ENCODE assay signal across 28 cellular contexts in genomic region chr11:104301776-104302175, GRCh38.
"Had no signal": no experiment of that assay in that cellular context is flagged by ENCODE, and none has a peak within 500 bp of the region (broad histone marks: within the 10 kb centered on the region; RNA-seq: fewer than 3 reads in every experiment).

No MANE protein-coding gene starts in this region.

- H3K4me3 ChIP-seq: left lung, lung, mucosa of descending colon, ovary, right atrium auricular region, skin epidermis, stomach, testis, thyroid gland, transverse colon, upper lobe of left lung, vagina had no signal

- FAIRE-seq: islet of Langerhans, kidney had no signal

- H3K27me3 Mint-ChIP-seq: progenitor cell of endocrine pancreas had no signal

- DNase-seq: hippocampal formation; immature natural killer cell; kidney; left colon; left lung; midbrain; mucosa of descending colon; naive thymus-derived CD4-positive, alpha-beta T cell; ovary; stimulated activated CD4-positive, alpha-beta T cell treated with anti-CD3 and anti-CD28 coated beads, Interleukin-12 subunit alpha, Interleukin-12 subunit beta, amount 100 ng/mL, for 4 hours; stimulated activated CD4-positive, alpha-beta T cell treated with anti-CD3 and anti-CD28 coated beads, Interleukin-15, amount 100 ng/mL, for 24 hours; stimulated activated CD4-positive, alpha-beta T cell treated with anti-CD3 and anti-CD28 coated beads, Interleukin-2, amount 100 ng/mL, for 24 hours; stimulated activated CD4-positive, alpha-beta T cell treated with anti-CD3 and anti-CD28 coated beads, Interleukin-4, amount 100 ng/mL, for 1 hour; stimulated activated naive B cell treated with anti-CD40 and anti-IgM and Interleukin-4, amounts not matched to agents 10 μg/mL and 1 μg/mL and 100 μg/mL, for 72 hours; stimulated activated naive CD8-positive, alpha-beta T cell treated with anti-CD3 and anti-CD28 coated beads, Interleukin-15, Interleukin-2, amounts not matched to agents 100 U/mL and 50 U/mL, for 24 hours; stomach; testis; thyroid gland; transverse colon; upper lobe of left lung had no signal

- H3K9me3 ChIP-seq: left lung, mucosa of descending colon, ovary, right atrium auricular region, stomach, testis, thyroid gland, transverse colon, upper lobe of left lung, vagina had no signal

- H3K27me3 ChIP-seq: left lung, ovary, right atrium auricular region, stomach, testis, thyroid gland, transverse colon, upper lobe of left lung, vagina had no signal

- H3K4me3 Mint-ChIP-seq: immature natural killer cell; naive thymus-derived CD4-positive, alpha-beta T cell; natural killer cell treated with Interleukin-12 subunit alpha and Interleukin-12 subunit beta and Interleukin-15 and Interleukin-18, amount 100 ng/mL, for 72 hours; stimulated activated naive B cell treated with anti-CD40 and anti-IgM and Interleukin-4, amounts not matched to agents 10 μg/mL and 1 μg/mL and 100 μg/mL, for 72 hours had no signal

- H3K9me3 Mint-ChIP-seq: immature natural killer cell; naive thymus-derived CD4-positive, alpha-beta T cell; natural killer cell treated with Interleukin-12 subunit alpha and Interleukin-12 subunit beta and Interleukin-15 and Interleukin-18, amount 100 ng/mL, for 72 hours; stimulated activated naive B cell treated with anti-CD40 and anti-IgM and Interleukin-4, amounts not matched to agents 10 μg/mL and 1 μg/mL and 100 μg/mL, for 72 hours had no signal

- H3K36me3 ChIP-seq: left lung, ovary, right atrium auricular region, stomach, thyroid gland, transverse colon, upper lobe of left lung, vagina had no signal

- H3K4me1 Mint-ChIP-seq: immature natural killer cell; naive thymus-derived CD4-positive, alpha-beta T cell; stimulated activated naive B cell treated with anti-CD40 and anti-IgM and Interleukin-4, amounts not matched to agents 10 μg/mL and 1 μg/mL and 100 μg/mL, for 72 hours had no signal

- H3K36me3 Mint-ChIP-seq: immature natural killer cell; naive thymus-derived CD4-positive, alpha-beta T cell; natural killer cell treated with Interleukin-12 subunit alpha and Interleukin-12 subunit beta and Interleukin-15 and Interleukin-18, amount 100 ng/mL, for 72 hours; stimulated activated naive B cell treated with anti-CD40 and anti-IgM and Interleukin-4, amounts not matched to agents 10 μg/mL and 1 μg/mL and 100 μg/mL, for 72 hours had no signal

- H3K27ac Mint-ChIP-seq: immature natural killer cell; naive thymus-derived CD4-positive, alpha-beta T cell; natural killer cell treated with Interleukin-12 subunit alpha and Interleukin-12 subunit beta and Interleukin-15 and Interleukin-18, amount 100 ng/mL, for 72 hours; progenitor cell of endocrine pancreas; stimulated activated naive B cell treated with anti-CD40 and anti-IgM and Interleukin-4, amounts not matched to agents 10 μg/mL and 1 μg/mL and 100 μg/mL, for 72 hours had no signal

- ATAC-seq: left colon; left lung; mucosa of descending colon; naive thymus-derived CD4-positive, alpha-beta T cell; natural killer cell treated with Interleukin-12 subunit alpha and Interleukin-12 subunit beta and Interleukin-15 and Interleukin-18, amount 100 ng/mL, for 72 hours; sciatic nerve; stimulated activated naive B cell treated with anti-CD40 and anti-IgM and Interleukin-4, amounts not matched to agents 10 μg/mL and 1 μg/mL and 100 μg/mL, for 72 hours; stimulated activated naive CD8-positive, alpha-beta T cell treated with anti-CD3 and anti-CD28 coated beads, Interleukin-15, Interleukin-2, amounts not matched to agents 100 U/mL and 50 U/mL, for 24 hours had no signal

- H3K27ac ChIP-seq: left lung, ovary, right atrium auricular region, skin epidermis, stomach, testis, thyroid gland, transverse colon, upper lobe of left lung, vagina had no signal

- H3K4me1 ChIP-seq: left lung, right atrium auricular region, stomach, testis, thyroid gland, transverse colon, upper lobe of left lung, vagina had no signal
